8 cellular contexts compared by ENCODE assay signal in genomic region chr11:83069441-83070043, GRCh38. TPM values are rescaled to one million over a fixed set of nuclear protein-coding genes. Genes with fewer than 3 reads are reported as not detected.
A peak's percentile ranks its signal among the peaks of the same experiment; 100 is the strongest.
DNase-seq lines count a peak whose midpoint lies in the region; ATAC-seq and TF ChIP-seq lines count a peak whose summit lies in the region.

No MANE protein-coding gene starts in this region.

- peaks cover 4% of the 10 kb centered on the region for H3K4me1 ChIP-seq in right cardiac atrium (ENCODE audit: control insufficient read depth, insufficient read depth, low read length)
- peaks cover 15% of the 10 kb centered on the region for H3K4me1 ChIP-seq in iPS-15b (ENCODE audit: control insufficient read depth, insufficient read depth, low read length)
- H3K4me1 ChIP-seq in upper lobe of left lung, result peaks cover 22 to 38% (median 34%) of the 10 kb centered on the region in 4 donors

- no peak overlapping the region for H3K27ac ChIP-seq in right cardiac atrium (ENCODE audit: low read length)
- H3K27ac ChIP-seq in upper lobe of left lung, result peak overlapping the region in 2 of 4 donors; percentile 95 to 98

- H3K4me3 ChIP-seq in right cardiac atrium (ENCODE audit: low read length) (peak overlapping the region; percentile 77), iPS-15b (ENCODE audit: low read depth, low read length) (peak overlapping the region; percentile 98), upper lobe of left lung (peak overlapping the region in 3 of 4 donors; percentile 68 to 73 (median 69))

- DNase-seq in right cardiac atrium (no peak), Right ventricle myocardium inferior (ENCODE audit: missing footprints) (no peak), RPMI8226 (peak; percentile 63), upper lobe of left lung (no peak), NCI-H82 treated with DMSO at 0.1 percent for 48 hours (lab: John Stamatoyannopoulos, UW; ENCODE audit: unreplicated experiment) (no peak), SKM-1 (lab: John Stamatoyannopoulos, UW; ENCODE audit: unreplicated experiment) (no peak), iPS-NIHi7 (ENCODE audit: extremely low spot score) (no peak)

- no peak for TF ChIP-seq POLR2A in upper lobe of left lung (IDR thresholded peaks at IDR 0.05)

- no peak for TF ChIP-seq EP300 in upper lobe of left lung (IDR thresholded peaks at IDR 0.05)

- no peak for ATAC-seq in right cardiac atrium
- ATAC-seq in Right ventricle myocardium inferior, result no peak
- ATAC-seq in upper lobe of left lung (ENCODE audit: low FRiP score in 2 of 2), result no peak

- peak overlapping the region; percentile 10 for H3K9ac ChIP-seq in iPS-15b (ENCODE audit: low read depth, low read length)

- TF ChIP-seq CTCF in upper lobe of left lung (IDR thresholded peaks at IDR 0.05), result no peak

- no peaks in the 10 kb centered on the region for H3K36me3 ChIP-seq in iPS-15b (ENCODE audit: control insufficient read depth, insufficient read depth, low read length)
- H3K36me3 ChIP-seq in upper lobe of left lung, result peaks cover 0 to 11% (median 0%) of the 10 kb centered on the region in 4 donors

- H3K9me3 ChIP-seq in right cardiac atrium (ENCODE audit: control insufficient read depth, low read length) (no peaks in the 10 kb centered on the region), iPS-15b (ENCODE audit: control insufficient read depth, insufficient read depth, low read length) (no peaks in the 10 kb centered on the region), upper lobe of left lung (no peaks in the 10 kb centered on the region)

- H3K27me3 ChIP-seq in right cardiac atrium (ENCODE audit: control insufficient read depth, insufficient read depth), result no peaks in the 10 kb centered on the region
- no peaks in the 10 kb centered on the region for H3K27me3 ChIP-seq in iPS-15b (ENCODE audit: control insufficient read depth, insufficient read depth, low read length)
- no peaks in the 10 kb centered on the region for H3K27me3 ChIP-seq in upper lobe of left lung

- intact Hi-C loops in right cardiac atrium (cut with DNase I), result loop anchor here in 3 of 4 donors (5.0 to 10.0 kb wide), 4 partner anchors 67 to 145 kb away; partner anchors contain the start of gene PCF11 (in 2 of the 3)
- intact Hi-C loops in Right ventricle myocardium inferior (cut with DNase I), result loop anchor here (2.0 to 10.0 kb wide), 6 partner anchors 35 to 165 kb away; partner anchors contain the start of genes ANKRD42, DDIAS and PRCP

RNA-seq across cellular contexts. Expression of gene RAB30, which starts 2.2 kb away (rescaled TPM):
- total RNA-seq in right cardiac atrium, result 10 to 100 TPM; 22.3 to 30.6 (median 26.8) TPM
- polyA plus RNA-seq in right cardiac atrium, result 4.6 TPM
- 28.2 TPM for total RNA-seq in Right ventricle myocardium inferior
- total RNA-seq in upper lobe of left lung, result 10 to 100 TPM in 3 of 6 donors, 1 to 10 TPM in 3; 2.7 to 19.3 (median 9.6) TPM
